14 cellular contexts compared by ENCODE assay signal in genomic region chr14:52355526-52355925, GRCh38. TPM values are rescaled to one million over a fixed set of nuclear protein-coding genes. Genes with fewer than 3 reads are reported as not detected.
DNase-seq lines count a peak whose midpoint lies in the region; ATAC-seq and TF ChIP-seq lines count a peak whose summit lies in the region.
"Had no signal": no experiment of that assay in that cellular context is flagged by ENCODE, and none has a peak within 500 bp of the region (broad histone marks: within the 10 kb centered on the region; RNA-seq: fewer than 3 reads in every experiment).

No MANE protein-coding gene starts in this region.

- TF ChIP-seq CTCF in DND-41 (IDR thresholded peaks at IDR 0.05; ENCODE audit: borderline replicate concordance, extremely low read depth, low read length, poor library complexity, severe bottlenecking) (no peak), mammary epithelial cell (conservative IDR thresholded peaks at IDR 0.05 in 1 of 2, IDR thresholded peaks at IDR 0.05 in 1 of 2; ENCODE audit: extremely low read depth in 1 of 2, insufficient read depth in 1 of 2, low read depth in 1 of 2, low read length in 2 of 2) (no peak), natural killer cell (IDR thresholded peaks at IDR 0.05) (no peak)

- H3K4me3 Mint-ChIP-seq in natural killer cell = no peak overlapping the region

- H3K27me3 ChIP-seq in DND-41 (ENCODE audit: insufficient read depth, low read length, poor library complexity) (no peaks in the 10 kb centered on the region), mammary epithelial cell (ENCODE audit: insufficient read depth, low read length) (no peaks in the 10 kb centered on the region)
- H3K27me3 ChIP-seq: gastrocnemius medialis had no signal

- dilution Hi-C loops in mammary epithelial cell (cut with HindIII; ENCODE audit: low sequenced_read_pairs) = no loop called here

- peaks cover 52% of the 10 kb centered on the region in 2 donors for H3K4me1 Mint-ChIP-seq in natural killer cell

- ATAC-seq in DND-41 (ENCODE audit: insufficient read depth, low read depth) = no peak
- ATAC-seq in natural killer cell = no peak
- ATAC-seq in HG02678 (IDR thresholded peaks at IDR 0.05; ENCODE audit: unreplicated experiment) = no peak
- no peak for ATAC-seq in HG03045 (IDR thresholded peaks at IDR 0.05; ENCODE audit: unreplicated experiment)
- ATAC-seq: gastrocnemius medialis had no signal

- H3K4me1 ChIP-seq in DND-41 (ENCODE audit: insufficient read depth, low read length) (peaks cover 57% of the 10 kb centered on the region), mammary epithelial cell (ENCODE audit: insufficient read depth, low read length) (peaks cover 35% of the 10 kb centered on the region)

- in situ Hi-C loops in mammary epithelial cell (cut with MboI; ENCODE audit: low sequenced_read_pairs in 2 of 2) = no loop called here

- H3K27ac Mint-ChIP-seq in natural killer cell = peak overlapping the region; percentile 95

- H3K36me3 ChIP-seq in DND-41 (ENCODE audit: insufficient read depth, low read length) = no peaks in the 10 kb centered on the region
- no peaks in the 10 kb centered on the region for H3K36me3 ChIP-seq in mammary epithelial cell (ENCODE audit: insufficient read depth, low read length)
- H3K36me3 ChIP-seq: BLaER1 treated with 17β-estradiol and CSF1 and Interleukin-3, amounts not matched to agents 10 nM and 100 nM; gastrocnemius medialis had no signal

- H2AFZ ChIP-seq in DND-41 (ENCODE audit: low read depth, low read length) = no peak overlapping the region
- peak overlapping the region; percentile 35 for H2AFZ ChIP-seq in mammary epithelial cell (ENCODE audit: low read depth, low read length)

- H3K4me3 ChIP-seq in DND-41 (ENCODE audit: low read depth in 1 of 2, low read length in 2 of 2) (no peak overlapping the region), mammary epithelial cell (replicated peaks in 1 of 3; ENCODE audit: insufficient read depth in 1 of 3, low read depth in 2 of 3, low read length in 3 of 3) (no peak overlapping the region)
- H3K4me3 ChIP-seq: BLaER1 treated with 17β-estradiol and CSF1 and Interleukin-3, amounts not matched to agents 10 nM and 100 nM; gastrocnemius medialis had no signal

- H4K20me1 ChIP-seq in DND-41 (ENCODE audit: insufficient read depth, low read length) (no peaks in the 10 kb centered on the region), mammary epithelial cell (ENCODE audit: insufficient read depth, low read length) (no peaks in the 10 kb centered on the region)
- H4K20me1 ChIP-seq: BLaER1 treated with 17β-estradiol and CSF1 and Interleukin-3, amounts not matched to agents 10 nM and 100 nM had no signal

- H3K36me3 Mint-ChIP-seq in natural killer cell = peaks cover 8% of the 10 kb centered on the region

- peaks cover 0 to 2% of the 10 kb centered on the region in 2 donors for H3K27me3 Mint-ChIP-seq in natural killer cell (ENCODE audit: low read depth in 2 of 2)

- H3K9me3 Mint-ChIP-seq in natural killer cell = peaks cover 0 to 5% of the 10 kb centered on the region in 2 donors

- intact Hi-C loops in mammary epithelial cell (cut with micrococcal nuclease) = loop anchor here (10.0 kb wide), 1 partner anchor 99 kb away; no protein-coding TSS in a partner anchor
- intact Hi-C loops in natural killer cell (cut with micrococcal nuclease) = loop anchor here (10.0 kb wide), 1 partner anchor 49 kb away; no protein-coding TSS in a partner anchor
- intact Hi-C loops in posterior cingulate gyrus (cut with DNase I) = no loop called here

- H3K27ac ChIP-seq in DND-41 (ENCODE audit: low read length) = 0 out of 2 replicates have a peak overlapping the region, but pooled peaks have one; percentile 12
- peak overlapping the region; percentile 73 for H3K27ac ChIP-seq in mammary epithelial cell (ENCODE audit: insufficient read depth, low read depth, low read length)
- no peak overlapping the region for H3K27ac ChIP-seq in caudate nucleus (ENCODE audit: low read depth, low read length)
- H3K27ac ChIP-seq: BLaER1 treated with 17β-estradiol and CSF1 and Interleukin-3, amounts not matched to agents 10 nM and 100 nM had no signal

- no TSS peak for BruUV-seq in mammary epithelial cell (replicated peaks; lab: Mats Ljungman, UMichigan)

- H3K9ac ChIP-seq in DND-41 (ENCODE audit: low read depth, low read length) (no peak overlapping the region), mammary epithelial cell (ENCODE audit: insufficient read depth, low read length) (no peak overlapping the region)
- H3K9ac ChIP-seq: BLaER1 treated with 17β-estradiol and CSF1 and Interleukin-3, amounts not matched to agents 10 nM and 100 nM had no signal

- H3K9me3 ChIP-seq in DND-41 (ENCODE audit: insufficient read depth, low read length, severe bottlenecking) = no peaks in the 10 kb centered on the region
- no peaks in the 10 kb centered on the region for H3K9me3 ChIP-seq in mammary epithelial cell (replicated peaks; ENCODE audit: insufficient read depth, low read length)
- H3K9me3 ChIP-seq: BLaER1 treated with 17β-estradiol and CSF1 and Interleukin-3, amounts not matched to agents 10 nM and 100 nM; gastrocnemius medialis had no signal

- no peaks in the 10 kb centered on the region for H3K79me2 ChIP-seq in DND-41 (ENCODE audit: insufficient read depth, low read length)
- no peaks in the 10 kb centered on the region for H3K79me2 ChIP-seq in mammary epithelial cell (ENCODE audit: insufficient read depth, low read length)

- 80% methylated on average over 5 of the region's 5 CpGs for WGBS in mammary epithelial cell (ENCODE audit: low coverage, missing lambda C conversion rate)

- no peak overlapping the region for H3K4me2 ChIP-seq in DND-41 (ENCODE audit: insufficient read depth, low read length)
- peak overlapping the region; percentile 80 for H3K4me2 ChIP-seq in mammary epithelial cell (ENCODE audit: insufficient read depth, low read depth, low read length)

- DNase-seq in DND-41 (no peak), M059J (ENCODE audit: low read depth) (peak; percentile 73), mammary epithelial cell (peak; percentile 37), natural killer cell (no peak), posterior cingulate gyrus (no peak), caudate nucleus (lab: John Stamatoyannopoulos, UW) (no peak)
- DNase-seq: activated CD4-positive, alpha-beta T cell treated with anti-CD3 and anti-CD28 coated beads for 4 hours; effector CD4-positive, alpha-beta T cell; gastrocnemius medialis; MM.1S; retina had no signal

- CTCF ChIA-PET in mammary epithelial cell (lab: Charles Lee; ENCODE audit: low non-redundant PET) = no interaction called here

RNA-seq across cellular contexts. Expression of gene PTGER2, which starts 41.4 kb away (rescaled TPM):
- total RNA-seq in M059J (2014; rRNA removed; shearing (Covaris generic)) = 0.54 and 0.71 TPM in 2 replicates
- total RNA-seq in mammary epithelial cell (1 to 10 TPM in 1 of 2 donors, under 1 TPM in 1; 0.49 to 2.8 TPM), natural killer cell (10 to 100 TPM; 55.3 to 67.9 (median 60.6) TPM)
- polyA plus RNA-seq in mammary epithelial cell = 4.2 TPM
- 2.6 TPM for polyA minus RNA-seq in mammary epithelial cell

Comparison
In these comparisons a context has a peak if more than half of its experiments do, and no peak if none do; other contexts are left out.
1. DNase-seq: peak in M059J (single experiment) and mammary epithelial cell (single experiment); none in DND-41 (single experiment), natural killer cell (single experiment), posterior cingulate gyrus (0 of 10) and caudate nucleus (0 of 61).
2. RNA of gene PTGER2, which starts 41.4 kb away (total RNA-seq): 55.3 to 67.9 TPM in natural killer cell; 0.49 to 2.8 TPM in mammary epithelial cell and 0.54 to 0.71 TPM in M059J; every median in the first group is over 10 times any median in the second.